Comparison of ENCODE assay signal across 10 cellular contexts in genomic region chr4:118683513-118683912, GRCh38. TPM values are rescaled to one million over a fixed set of nuclear protein-coding genes. Genes with fewer than 3 reads are reported as not detected.
A peak's percentile ranks its signal among the peaks of the same experiment; 100 is the strongest.
DNase-seq lines count a peak whose midpoint lies in the region; ATAC-seq and TF ChIP-seq lines count a peak whose summit lies in the region.
"Had no signal": no experiment of that assay in that cellular context is flagged by ENCODE, and none has a peak within 500 bp of the region (broad histone marks: within the 10 kb centered on the region; RNA-seq: fewer than 3 reads in every experiment).

No MANE protein-coding gene starts in this region.

- no peak for TF ChIP-seq CTCF in glutamatergic neuron (IDR thresholded peaks at IDR 0.05; ENCODE audit: partially characterized antibody, unreplicated experiment)

- no peaks in the 10 kb centered on the region for H3K27me3 Mint-ChIP-seq in glutamatergic neuron (ENCODE audit: unreplicated experiment)
- H3K27me3 Mint-ChIP-seq: activated naive CD4-positive, alpha-beta T cell treated with anti-CD3 and anti-CD28 coated beads, Interleukin-2, amount 50 U/mL, for 24 hours had no signal

- peaks cover 1% of the 10 kb centered on the region for H3K9me3 Mint-ChIP-seq in glutamatergic neuron (ENCODE audit: unreplicated experiment)
- H3K9me3 Mint-ChIP-seq: activated naive CD4-positive, alpha-beta T cell treated with anti-CD3 and anti-CD28 coated beads, Interleukin-2, amount 50 U/mL, for 24 hours had no signal

- DNase-seq in ACHN (peak; percentile 9), H4 (ENCODE audit: low spot score) (peak; percentile 24), OCI-M1 (lab: John Stamatoyannopoulos, UW) (peak; percentile 73), glutamatergic neuron (no peak), HuH-7.5 (ENCODE audit: low spot score) (no peak), globus pallidus (ENCODE audit: low spot score) (no peak)
- no peak for DNase-seq in activated effector memory CD4-positive, alpha-beta T cell treated with anti-CD3 and anti-CD28 coated beads, Interleukin-2, amount 50 U/mL, for 16 hours

- no peak for ATAC-seq in HG02884 (IDR thresholded peaks at IDR 0.05; ENCODE audit: unreplicated experiment)
- ATAC-seq: esophagus mucosa had no signal

- in situ Hi-C loops in ACHN (cut with HindIII; ENCODE audit: low pct_ligation_motif_present, low pct_unique_long_range_greater_than_20kb, low sequenced_read_pairs): no loop called here

- H3K4me1 Mint-ChIP-seq in glutamatergic neuron (ENCODE audit: low read depth, unreplicated experiment): peaks cover 5% of the 10 kb centered on the region

- H3K4me3 Mint-ChIP-seq in glutamatergic neuron (ENCODE audit: unreplicated experiment): no peak overlapping the region
- H3K4me3 Mint-ChIP-seq: activated naive CD4-positive, alpha-beta T cell treated with anti-CD3 and anti-CD28 coated beads, Interleukin-2, amount 50 U/mL, for 24 hours had no signal

- no peaks in the 10 kb centered on the region for H3K36me3 Mint-ChIP-seq in glutamatergic neuron (ENCODE audit: unreplicated experiment)
- H3K36me3 Mint-ChIP-seq: activated naive CD4-positive, alpha-beta T cell treated with anti-CD3 and anti-CD28 coated beads, Interleukin-2, amount 50 U/mL, for 24 hours had no signal

- H3K27ac Mint-ChIP-seq in glutamatergic neuron (ENCODE audit: unreplicated experiment): peak overlapping the region; percentile 40
- H3K27ac Mint-ChIP-seq: activated naive CD4-positive, alpha-beta T cell treated with anti-CD3 and anti-CD28 coated beads, Interleukin-2, amount 50 U/mL, for 24 hours had no signal

RNA-seq across cellular contexts. Expression of gene METTL14, which starts 1.7 kb away (rescaled TPM):
- total RNA-seq in H4 (2014; rRNA removed; shearing (Covaris generic)): 8.6 and 38.1 TPM in 2 replicates
- 46.4 TPM for total RNA-seq in glutamatergic neuron (ENCODE audit: unreplicated experiment)

Comparison
In these comparisons a context has a peak if more than half of its experiments do, and no peak if none do; other contexts are left out.
1. DNase-seq: peak in ACHN (single experiment), H4 (single experiment) and OCI-M1 (single experiment); none in glutamatergic neuron (single experiment), activated effector memory CD4-positive, alpha-beta T cell treated with anti-CD3 and anti-CD28 coated beads, Interleukin-2, amount 50 U/mL, for 16 hours (single experiment), HuH-7.5 (single experiment) and globus pallidus (single experiment).